In genomic region chr19:47263169-47263560, GRCh38 we compare ENCODE assay signal across 2 cellular contexts.
TF ChIP-seq lines count a peak whose summit lies in the region.

No MANE protein-coding gene starts in this region.

TF ChIP-seq in GM12878, 131 proteins besides CTCF, POLR2A, EP300 and RAD21:
- no peak for TF ChIP-seq ZNF24 (IDR thresholded peaks at IDR 0.05)
- TF ChIP-seq MAX (IDR thresholded peaks at IDR 0.05; ENCODE audit: low read depth, low read length) = no peak
- TF ChIP-seq NKRF (conservative IDR thresholded peaks at IDR 0.05) = no peak
- no peak for TF ChIP-seq PRDM15 (CRISPR knock-in tag; IDR thresholded peaks at IDR 0.05)
- TF ChIP-seq WRNIP1 (IDR thresholded peaks at IDR 0.05; ENCODE audit: borderline replicate concordance, low read depth, low read length) = no peak
- no peak for TF ChIP-seq STAT1 (conservative IDR thresholded peaks at IDR 0.05)
- TF ChIP-seq POLR2AphosphoS2 (IDR thresholded peaks at IDR 0.05; ENCODE audit: low read depth, low read length) = no peak
- TF ChIP-seq HDAC2 (IDR thresholded peaks at IDR 0.05) = no peak
- TF ChIP-seq MLLT1 (IDR thresholded peaks at IDR 0.05) = no peak
- TF ChIP-seq SMAD5 (IDR thresholded peaks at IDR 0.05; ENCODE audit: low read depth) = no peak
- no peak for TF ChIP-seq ZSCAN29 (IDR thresholded peaks at IDR 0.05)
TF ChIP-seq in GM12878: peak in this region for 0.

TF ChIP-seq in HEK293T, 16 proteins besides CTCF, POLR2A, EP300 and RAD21:
- no peak for TF ChIP-seq FOXA1 (IDR thresholded peaks at IDR 0.05)
- TF ChIP-seq TARDBP (IDR thresholded peaks at IDR 0.05) = no peak
- no peak for TF ChIP-seq ARNT (IDR thresholded peaks at IDR 0.05)
- no peak for TF ChIP-seq FOXM1 (IDR thresholded peaks at IDR 0.05; ENCODE audit: borderline replicate concordance)
- no peak for TF ChIP-seq LEF1 (IDR thresholded peaks at IDR 0.05; ENCODE audit: borderline replicate concordance)
- no peak for TF ChIP-seq FOXK2 (IDR thresholded peaks at IDR 0.05)
- TF ChIP-seq SUZ12 (IDR thresholded peaks at IDR 0.05) = no peak
- no peak for TF ChIP-seq PKNOX1 (IDR thresholded peaks at IDR 0.05)
- no peak for TF ChIP-seq ZNF384 (IDR thresholded peaks at IDR 0.05)
- no peak for TF ChIP-seq SP1 (IDR thresholded peaks at IDR 0.05)
- no peak for TF ChIP-seq BHLHE40 (IDR thresholded peaks at IDR 0.05; ENCODE audit: borderline replicate concordance)
- no peak for TF ChIP-seq L3MBTL2 (conservative IDR thresholded peaks at IDR 0.05)
- no peak for TF ChIP-seq HDGF (IDR thresholded peaks at IDR 0.05; ENCODE audit: borderline replicate concordance)
- TF ChIP-seq NFRKB (IDR thresholded peaks at IDR 0.05) = no peak
- TF ChIP-seq ELF4 (IDR thresholded peaks at IDR 0.05) = no peak
- no peak for TF ChIP-seq CTBP1 (IDR thresholded peaks at IDR 0.05; ENCODE audit: borderline replicate concordance)
